8 cellular contexts compared by ENCODE assay signal in genomic region chr15:91852741-91853500, GRCh38. TPM values are rescaled to one million over a fixed set of nuclear protein-coding genes. Genes with fewer than 3 reads are reported as not detected.
DNase-seq lines count a peak whose midpoint lies in the region; TF ChIP-seq lines count a peak whose summit lies in the region.

No MANE protein-coding gene starts in this region.

- peak overlapping the region; percentile 81 for H3K4me2 ChIP-seq in neural cell (ENCODE audit: low read length)

- H3K9me2 ChIP-seq in neural cell (ENCODE audit: insufficient read depth, low read length) = no peaks in the 10 kb centered on the region

- POLR2A ChIA-PET in RWPE1 (lab: Yijun Ruan, JAX; ENCODE audit: low non-redundant PET) = no interaction called here

- TF ChIP-seq EP300 in neural cell (conservative IDR thresholded peaks at IDR 0.05; ENCODE audit: poor library complexity, severe bottlenecking) = no peak

- CTCF ChIA-PET in RWPE1 (lab: Yijun Ruan, JAX) = interaction anchor here (0.6 to 4.7 kb wide), 23 partner anchors 9 to 551 kb away, joined by 3 to 31 read pairs (median 4); no protein-coding TSS in a partner anchor

- peak; percentile 60 for TF ChIP-seq RAD21 in neural cell (conservative IDR thresholded peaks at IDR 0.05)

- H3K9ac ChIP-seq in neural cell (ENCODE audit: low read length) = peak overlapping the region; percentile 86

- no peaks in the 10 kb centered on the region for H4K20me1 ChIP-seq in neural cell (ENCODE audit: insufficient read depth)

- H3K27ac ChIP-seq in HL-60 (replicated peaks) (peak overlapping the region; percentile 89), RWPE1 (peak overlapping the region; percentile 94), neural cell (ENCODE audit: low read length) (peak overlapping the region; percentile 79), substantia nigra (ENCODE audit: low read depth, low read length, poor library complexity, severe bottlenecking) (peak overlapping the region; percentile 95)

- H3K9me3 ChIP-seq in neural cell (ENCODE audit: low read length) = no peaks in the 10 kb centered on the region

- peak overlapping the region; percentile 76 for H2AFZ ChIP-seq in neural cell (ENCODE audit: low read depth, low read length)

- H3K4me3 ChIP-seq in HL-60 (replicated peaks; ENCODE audit: insufficient read depth, low read length) (peak overlapping the region; percentile 66), foreskin fibroblast (ENCODE audit: low read depth in 1 of 2, low read length in 2 of 2) (peak overlapping the region; percentile 70 to 71), neural cell (ENCODE audit: low read length) (peak overlapping the region; percentile 75)

- TF ChIP-seq CTCF in GM20000 (IDR thresholded peaks at IDR 0.05; ENCODE audit: extremely low read depth, missing control alignments) (peak; percentile 55), HL-60 (IDR thresholded peaks at IDR 0.05; ENCODE audit: insufficient read depth, low read length) (peak; percentile 41), RWPE1 (conservative IDR thresholded peaks at IDR 0.05; ENCODE audit: low read depth) (peak; percentile 96), foreskin fibroblast (IDR thresholded peaks at IDR 0.05; ENCODE audit: low read depth, low read length) (peak; percentile 67), neural cell (IDR thresholded peaks at IDR 0.05; ENCODE audit: poor library complexity, severe bottlenecking) (peak; percentile 94)

- peaks cover 38% of the 10 kb centered on the region for H3K79me2 ChIP-seq in neural cell (replicated peaks; ENCODE audit: insufficient read depth, low read length)

- no peaks in the 10 kb centered on the region for H3F3A ChIP-seq in neural cell (ENCODE audit: insufficient read depth, low read length, poor library complexity, severe bottlenecking)

- peak; percentile 84 for DNase-seq in COLO668 (lab: John Stamatoyannopoulos, UW; ENCODE audit: unreplicated experiment)
- peak; percentile 88 for DNase-seq in GM20000 (ENCODE audit: low spot score)
- DNase-seq in HL-60 (ENCODE audit: low read depth in 1 of 2, low spot score in 1 of 2) = peak; percentile 78 to 86
- peak; percentile 80 for DNase-seq in RWPE1 (ENCODE audit: low spot score)
- peak; percentile 67 for DNase-seq in activated gamma-delta T cell treated with Interleukin-2 at 50 U/mL for 16 hours
- peak; percentile 9 to 75 for DNase-seq in foreskin fibroblast
- peak; percentile 28 to 95 (median 80) for DNase-seq in substantia nigra (lab: John Stamatoyannopoulos, UW)

- H3K36me3 ChIP-seq in neural cell (ENCODE audit: insufficient read depth, low read length) = no peaks in the 10 kb centered on the region

- H3K27me3 ChIP-seq in HL-60 (ENCODE audit: insufficient read depth, poor library complexity, severe bottlenecking) (no peaks in the 10 kb centered on the region), neural cell (ENCODE audit: insufficient read depth, low read depth, low read length) (no peaks in the 10 kb centered on the region)

TF ChIP-seq in neural cell, 6 proteins besides CTCF, POLR2A, EP300 and RAD21:
- TF ChIP-seq SMC3 (conservative IDR thresholded peaks at IDR 0.05; ENCODE audit: poor library complexity) (peak; percentile 65), POLR2AphosphoS5 (IDR thresholded peaks at IDR 0.05) (no peak), EZH2 (IDR thresholded peaks at IDR 0.05; ENCODE audit: borderline replicate concordance, insufficient read depth, low read length, poor library complexity, severe bottlenecking) (no peak), MXI1 (conservative IDR thresholded peaks at IDR 0.05; ENCODE audit: poor library complexity, severe bottlenecking) (peak; percentile 35), TAF1 (IDR thresholded peaks at IDR 0.05; ENCODE audit: low read depth) (no peak)
- TF ChIP-seq, protein P1, sequence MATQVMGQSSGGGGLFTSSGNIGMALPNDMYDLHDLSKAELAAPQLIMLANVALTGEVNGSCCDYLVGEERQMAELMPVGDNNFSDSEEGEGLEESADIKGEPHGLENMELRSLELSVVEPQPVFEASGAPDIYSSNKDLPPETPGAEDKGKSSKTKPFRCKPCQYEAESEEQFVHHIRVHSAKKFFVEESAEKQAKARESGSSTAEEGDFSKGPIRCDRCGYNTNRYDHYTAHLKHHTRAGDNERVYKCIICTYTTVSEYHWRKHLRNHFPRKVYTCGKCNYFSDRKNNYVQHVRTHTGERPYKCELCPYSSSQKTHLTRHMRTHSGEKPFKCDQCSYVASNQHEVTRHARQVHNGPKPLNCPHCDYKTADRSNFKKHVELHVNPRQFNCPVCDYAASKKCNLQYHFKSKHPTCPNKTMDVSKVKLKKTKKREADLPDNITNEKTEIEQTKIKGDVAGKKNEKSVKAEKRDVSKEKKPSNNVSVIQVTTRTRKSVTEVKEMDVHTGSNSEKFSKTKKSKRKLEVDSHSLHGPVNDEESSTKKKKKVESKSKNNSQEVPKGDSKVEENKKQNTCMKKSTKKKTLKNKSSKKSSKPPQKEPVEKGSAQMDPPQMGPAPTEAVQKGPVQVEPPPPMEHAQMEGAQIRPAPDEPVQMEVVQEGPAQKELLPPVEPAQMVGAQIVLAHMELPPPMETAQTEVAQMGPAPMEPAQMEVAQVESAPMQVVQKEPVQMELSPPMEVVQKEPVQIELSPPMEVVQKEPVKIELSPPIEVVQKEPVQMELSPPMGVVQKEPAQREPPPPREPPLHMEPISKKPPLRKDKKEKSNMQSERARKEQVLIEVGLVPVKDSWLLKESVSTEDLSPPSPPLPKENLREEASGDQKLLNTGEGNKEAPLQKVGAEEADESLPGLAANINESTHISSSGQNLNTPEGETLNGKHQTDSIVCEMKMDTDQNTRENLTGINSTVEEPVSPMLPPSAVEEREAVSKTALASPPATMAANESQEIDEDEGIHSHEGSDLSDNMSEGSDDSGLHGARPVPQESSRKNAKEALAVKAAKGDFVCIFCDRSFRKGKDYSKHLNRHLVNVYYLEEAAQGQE (IDR thresholded peaks at IDR 0.05; ENCODE audit: borderline replicate concordance) = peak; percentile 21

RNA-seq across cellular contexts. Expression of gene SLCO3A1, which starts 0.6 kb away (rescaled TPM):
- 14.2 and 24.5 TPM in 2 replicates for polyA plus RNA-seq in neural cell
- 39.0 and 46.7 TPM in 2 replicates for polyA minus RNA-seq in neural cell

Comparison
In these comparisons a context has a peak if more than half of its experiments do, and no peak if none do; other contexts are left out.
1. Peak in every context shown above with its lines: DNase-seq, H3K4me3 ChIP-seq and H3K27ac ChIP-seq.
2. CTCF ChIP-seq: peak in every context shown above with its lines; median percentile 96 in RWPE1; 94 in neural cell; 67 in foreskin fibroblast; 55 in GM20000; 41 in HL-60.